8 cellular contexts compared by ENCODE assay signal in the genomic region with DNA sequence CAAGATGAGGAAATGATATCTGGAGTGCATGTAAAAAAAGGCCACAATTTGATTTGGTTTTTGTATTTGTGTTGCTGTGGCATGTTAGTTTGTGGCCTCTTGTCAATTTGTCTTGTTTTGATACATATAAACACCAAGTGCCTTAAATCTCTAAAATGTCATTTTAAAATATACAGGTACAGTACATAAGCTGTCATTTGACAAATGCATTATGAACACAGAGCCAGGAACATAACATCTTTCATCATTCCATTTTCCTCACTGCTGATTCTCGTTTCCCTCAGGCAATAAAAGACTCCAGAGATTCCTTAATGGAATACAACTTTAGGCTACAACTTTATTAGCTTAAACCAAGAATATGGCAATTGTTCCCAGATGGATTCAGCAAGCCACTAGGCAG.
"Had no signal": no experiment of that assay in that cellular context is flagged by ENCODE, and none has a peak within 500 bp of the region (broad histone marks: within the 10 kb centered on the region; RNA-seq: fewer than 3 reads in every experiment).

No MANE protein-coding gene starts in this region.

- H3K4me3 Mint-ChIP-seq: IgD-negative memory B cell had no signal

- H3K4me1 Mint-ChIP-seq: IgD-negative memory B cell had no signal

- ATAC-seq: HepG2, K562 had no signal

- H3K27ac Mint-ChIP-seq: IgD-negative memory B cell had no signal

- DNase-seq: IMR-90, KBM-7, KG1 had no signal

- H3K27ac ChIP-seq: HL-60 had no signal

- FAIRE-seq: HepG2, HTR-8/SVneo, K562 had no signal

- H3K4me3 ChIP-seq: K562 had no signal

- H3K36me3 Mint-ChIP-seq: IgD-negative memory B cell had no signal

- H3K27me3 Mint-ChIP-seq: IgD-negative memory B cell had no signal
